1 cellular context compared by ENCODE assay signal in the genomic region with DNA sequence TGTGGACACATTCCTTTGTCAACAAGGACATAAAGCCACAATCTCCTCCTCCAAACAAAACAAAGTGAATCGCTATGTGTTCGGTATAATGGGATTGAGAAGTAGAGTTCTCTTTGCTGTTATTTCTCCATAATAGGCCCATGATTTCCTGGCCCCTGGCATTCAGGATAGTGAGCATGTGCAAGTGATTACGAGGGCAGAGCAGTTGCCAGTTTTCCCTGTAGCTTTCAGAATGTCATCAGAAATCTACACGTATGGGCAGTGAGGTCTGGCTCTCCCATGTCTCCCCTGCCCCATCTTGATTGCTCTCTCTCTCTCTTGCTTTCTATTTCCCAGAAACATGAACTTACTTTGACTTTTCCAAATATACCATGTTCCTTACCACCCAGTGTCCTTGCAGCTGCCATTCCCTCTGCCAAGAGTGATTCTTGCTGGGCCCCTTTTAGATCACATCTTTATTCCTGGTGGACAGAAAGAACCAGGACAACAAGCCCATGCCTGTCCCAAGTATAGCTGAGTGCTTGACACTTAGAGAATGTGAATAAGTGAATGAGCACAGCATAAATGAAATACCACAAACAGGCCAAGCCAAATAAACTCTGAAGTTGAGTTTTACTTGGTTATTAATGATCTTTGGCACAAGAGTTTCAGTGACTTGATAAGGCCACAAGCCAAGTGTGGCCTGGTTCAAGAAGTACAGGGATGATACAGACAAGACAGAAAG.
TF ChIP-seq lines count a peak whose summit lies in the region.

No MANE protein-coding gene starts in this region.

TF ChIP-seq in IMR-90, 13 proteins besides CTCF, POLR2A, EP300 and RAD21:
- TF ChIP-seq USF2 (IDR thresholded peaks at IDR 0.05; ENCODE audit: low read depth, low read length) (no peak), BHLHE40 (IDR thresholded peaks at IDR 0.05; ENCODE audit: low read depth, low read length) (no peak), MXI1 (IDR thresholded peaks at IDR 0.05; ENCODE audit: borderline replicate concordance, low read depth, low read length) (no peak), MAFK (IDR thresholded peaks at IDR 0.05; ENCODE audit: low read depth, low read length) (no peak), MAZ (IDR thresholded peaks at IDR 0.05; ENCODE audit: borderline replicate concordance, low read depth, low read length) (no peak), CHD1 (IDR thresholded peaks at IDR 0.05; ENCODE audit: low read depth, low read length) (no peak), FOS (IDR thresholded peaks at IDR 0.05; ENCODE audit: low read depth, low read length) (no peak), RFX5 (IDR thresholded peaks at IDR 0.05; ENCODE audit: low read depth, low read length) (no peak), RCOR1 (IDR thresholded peaks at IDR 0.05; ENCODE audit: insufficient replicate concordance, low read length) (no peak), CEBPB (IDR thresholded peaks at IDR 0.05; ENCODE audit: low read depth, low read length) (no peak), NFE2L2 (IDR thresholded peaks at IDR 0.05; ENCODE audit: low read depth, low read length) (no peak), SMC3 (IDR thresholded peaks at IDR 0.05; ENCODE audit: low read depth, low read length) (no peak)
- TF ChIP-seq, protein P1, sequence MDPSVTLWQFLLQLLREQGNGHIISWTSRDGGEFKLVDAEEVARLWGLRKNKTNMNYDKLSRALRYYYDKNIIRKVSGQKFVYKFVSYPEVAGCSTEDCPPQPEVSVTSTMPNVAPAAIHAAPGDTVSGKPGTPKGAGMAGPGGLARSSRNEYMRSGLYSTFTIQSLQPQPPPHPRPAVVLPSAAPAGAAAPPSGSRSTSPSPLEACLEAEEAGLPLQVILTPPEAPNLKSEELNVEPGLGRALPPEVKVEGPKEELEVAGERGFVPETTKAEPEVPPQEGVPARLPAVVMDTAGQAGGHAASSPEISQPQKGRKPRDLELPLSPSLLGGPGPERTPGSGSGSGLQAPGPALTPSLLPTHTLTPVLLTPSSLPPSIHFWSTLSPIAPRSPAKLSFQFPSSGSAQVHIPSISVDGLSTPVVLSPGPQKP (IDR thresholded peaks at IDR 0.05; ENCODE audit: borderline replicate concordance, low read depth, low read length) = no peak
